ENCODE assay signal across 15 cellular contexts in genomic region chr1:3071507-3072177, GRCh38. TPM values are rescaled to one million over a fixed set of nuclear protein-coding genes. Genes with fewer than 3 reads are reported as not detected.
DNase-seq lines count a peak whose midpoint lies in the region; ATAC-seq and TF ChIP-seq lines count a peak whose summit lies in the region.
"Had no signal": no experiment of that assay in that cellular context is flagged by ENCODE, and none has a peak within 500 bp of the region (broad histone marks: within the 10 kb centered on the region; RNA-seq: fewer than 3 reads in every experiment).

No MANE protein-coding gene starts in this region.

- H3K79me1 ChIP-seq in neuronal stem cell (ENCODE audit: low read depth, low read length), result peaks cover 38% of the 10 kb centered on the region

- peak overlapping the region; percentile 37 to 92 (median 76) for H3K4me3 ChIP-seq in heart right ventricle
- H3K4me3 ChIP-seq in neuronal stem cell (ENCODE audit: low read length in 2 of 2), result no peak overlapping the region
- no peak overlapping the region for H3K4me3 ChIP-seq in vagina

- TF ChIP-seq POLR2A in vagina (IDR thresholded peaks at IDR 0.05), result no peak

- H4K8ac ChIP-seq in neuronal stem cell (ENCODE audit: low read depth, low read length), result peak overlapping the region; percentile 52

- peak overlapping the region; percentile 59 for H2BK5ac ChIP-seq in neuronal stem cell (ENCODE audit: low read length)

- peak overlapping the region; percentile 98 for H2BK120ac ChIP-seq in neuronal stem cell (ENCODE audit: low read depth, low read length)

- no peak for ATAC-seq in activated naive CD8-positive, alpha-beta T cell treated with anti-CD3 and anti-CD28 coated beads, Interleukin-2, amount 50 U/mL, for 24 hours
- peak in 3 of 8 donors; percentile 1 to 17 (median 12) for ATAC-seq in heart right ventricle
- no peak for ATAC-seq in HG03196 (IDR thresholded peaks at IDR 0.05; ENCODE audit: unreplicated experiment)
- no peak for ATAC-seq in HG02973 (IDR thresholded peaks at IDR 0.05; ENCODE audit: unreplicated experiment)
- ATAC-seq: stimulated activated naive B cell treated with anti-CD40 and anti-IgM and Interleukin-4, amounts not matched to agents 10 μg/mL and 1 μg/mL and 100 μg/mL, for 72 hours had no signal

- H3K27ac ChIP-seq in heart right ventricle (peak overlapping the region; percentile 76 to 95 (median 86)), neuronal stem cell (replicated peaks; ENCODE audit: low read length) (no peak overlapping the region), vagina (peak overlapping the region; percentile 42)

- H3K4me1 ChIP-seq in heart right ventricle, result peaks cover 2 to 81% (median 47%) of the 10 kb centered on the region in 9 donors
- peaks cover 0 to 39% of the 10 kb centered on the region in 2 donors for H3K4me1 ChIP-seq in neuronal stem cell (ENCODE audit: control insufficient read depth in 2 of 2, insufficient read depth in 1 of 2, low read depth in 1 of 2, low read length in 2 of 2)
- peaks cover 40% of the 10 kb centered on the region for H3K4me1 ChIP-seq in vagina

- intact Hi-C loops in heart right ventricle (cut with DNase I) (loop anchor here in 7 of 10 donors (2.0 to 10.0 kb wide), 8 partner anchors 53 to 213 kb away; no protein-coding TSS in a partner anchor), vagina (cut with DNase I) (loop anchor here (10.0 kb wide), 2 partner anchors 203 to 243 kb away; no protein-coding TSS in a partner anchor)

- peak overlapping the region; percentile 81 for H3K4me2 ChIP-seq in neuronal stem cell (ENCODE audit: insufficient read depth, low read length, poor library complexity, severe bottlenecking)

- in situ Hi-C loops in GM13976 (cut with MboI; ENCODE audit: low sequenced_read_pairs, unreplicated experiment), result no loop called here

- no peak overlapping the region for H3K9ac ChIP-seq in neuronal stem cell (ENCODE audit: low read depth, low read length, poor library complexity)

- H3K27me3 Mint-ChIP-seq in activated naive CD8-positive, alpha-beta T cell, result peaks cover 7% of the 10 kb centered on the region
- H3K27me3 Mint-ChIP-seq in activated naive CD8-positive, alpha-beta T cell treated with anti-CD3 and anti-CD28 coated beads, Interleukin-2, amount 50 U/mL, for 24 hours, result peaks cover 32% of the 10 kb centered on the region

- H3K9me3 ChIP-seq in heart right ventricle (no peaks in the 10 kb centered on the region), neuronal stem cell (replicated peaks in 1 of 2; ENCODE audit: control insufficient read depth in 2 of 2, insufficient read depth in 1 of 2, low read depth in 1 of 2, low read length in 2 of 2) (no peaks in the 10 kb centered on the region), vagina (no peaks in the 10 kb centered on the region)

- 30 to 50% methylated on average over 16 of the region's 16 CpGs for WGBS in heart right ventricle, 2 donors
- WGBS in neuronal stem cell (ENCODE audit: extremely low coverage in 2 of 2, insufficient read length in 2 of 2, insufficient replicate concordance in 1 of 2), 2 donors, result no CpG with 5 or more reads among the region's 16 CpGs

- H3K4ac ChIP-seq in neuronal stem cell (ENCODE audit: low read length), result no peak overlapping the region

- DNase-seq in activated naive CD8-positive, alpha-beta T cell treated with anti-CD3 and anti-CD28 coated beads, Interleukin-2, amount 50 U/mL, for 24 hours, result no peak
- DNase-seq in heart right ventricle (no peak), neuronal stem cell (ENCODE audit: low spot score) (no peak), vagina (ENCODE audit: extremely low spot score in 2 of 2) (no peak), GM13976 (ENCODE audit: low spot score) (no peak)
- DNase-seq: activated naive CD4-positive, alpha-beta T cell treated with Interleukin-2 at 50 U/mL for 16 hours; GDM1; NCI-H1105; stimulated activated naive B cell treated with anti-CD40 and anti-IgM and Interleukin-4, amounts not matched to agents 10 μg/mL and 1 μg/mL and 100 μg/mL, for 72 hours had no signal

- H3K14ac ChIP-seq in neuronal stem cell (ENCODE audit: low read length), result no peak overlapping the region

- H2AK5ac ChIP-seq in neuronal stem cell (ENCODE audit: low read depth, low read length), result peak overlapping the region; percentile 100

- peak overlapping the region; percentile 99 for H3K18ac ChIP-seq in neuronal stem cell (ENCODE audit: low read length)

- peak overlapping the region; percentile 98 for H3K23ac ChIP-seq in neuronal stem cell (ENCODE audit: low read depth, low read length, poor library complexity)

- H2AFZ ChIP-seq in neuronal stem cell (ENCODE audit: low read length), result no peak overlapping the region

- H2BK15ac ChIP-seq in neuronal stem cell (ENCODE audit: low read length), result peak overlapping the region; percentile 99

- H3K36me3 Mint-ChIP-seq in activated naive CD8-positive, alpha-beta T cell, result no peaks in the 10 kb centered on the region
- no peaks in the 10 kb centered on the region for H3K36me3 Mint-ChIP-seq in activated naive CD8-positive, alpha-beta T cell treated with anti-CD3 and anti-CD28 coated beads, Interleukin-2, amount 50 U/mL, for 24 hours (ENCODE audit: low read depth)
- H3K36me3 Mint-ChIP-seq: IgD-negative memory B cell; stimulated activated naive B cell treated with anti-CD40 and anti-IgM and Interleukin-4, amounts not matched to agents 10 μg/mL and 1 μg/mL and 100 μg/mL, for 72 hours had no signal

- peak overlapping the region; percentile 30 for H3K4me3 Mint-ChIP-seq in activated naive CD8-positive, alpha-beta T cell
- no peak overlapping the region for H3K4me3 Mint-ChIP-seq in activated naive CD8-positive, alpha-beta T cell treated with anti-CD3 and anti-CD28 coated beads, Interleukin-2, amount 50 U/mL, for 24 hours
- H3K4me3 Mint-ChIP-seq: IgD-negative memory B cell had no signal

- no peak overlapping the region for H4K91ac ChIP-seq in neuronal stem cell (ENCODE audit: low read depth, low read length, poor library complexity)

- no peak overlapping the region for H3K27ac Mint-ChIP-seq in activated naive CD8-positive, alpha-beta T cell
- no peak overlapping the region for H3K27ac Mint-ChIP-seq in activated naive CD8-positive, alpha-beta T cell treated with anti-CD3 and anti-CD28 coated beads, Interleukin-2, amount 50 U/mL, for 24 hours
- H3K27ac Mint-ChIP-seq: IgD-negative memory B cell; stimulated activated naive B cell treated with anti-CD40 and anti-IgM and Interleukin-4, amounts not matched to agents 10 μg/mL and 1 μg/mL and 100 μg/mL, for 72 hours had no signal

- H3K4me1 Mint-ChIP-seq in activated naive CD8-positive, alpha-beta T cell (ENCODE audit: low read depth), result peaks cover 2% of the 10 kb centered on the region
- peaks cover 2% of the 10 kb centered on the region for H3K4me1 Mint-ChIP-seq in activated naive CD8-positive, alpha-beta T cell treated with anti-CD3 and anti-CD28 coated beads, Interleukin-2, amount 50 U/mL, for 24 hours

- H3K27me3 ChIP-seq in heart right ventricle, result peaks cover 10 to 92% (median 63%) of the 10 kb centered on the region in 7 donors
- H3K27me3 ChIP-seq in neuronal stem cell (ENCODE audit: control insufficient read depth in 3 of 3, insufficient read depth in 3 of 3, low read depth in 1 of 3, low read length in 3 of 3), result peaks cover 35 to 91% (median 70%) of the 10 kb centered on the region in 3 experiments
- H3K27me3 ChIP-seq in vagina, result peaks cover 27% of the 10 kb centered on the region

- H2BK12ac ChIP-seq in neuronal stem cell (ENCODE audit: low read length), result peak overlapping the region; percentile 73

- H3K36me3 ChIP-seq in heart right ventricle (no peaks in the 10 kb centered on the region), neuronal stem cell (replicated peaks in 1 of 2; ENCODE audit: control insufficient read depth in 2 of 2, insufficient read depth in 2 of 2, low read length in 2 of 2) (no peaks in the 10 kb centered on the region), vagina (no peaks in the 10 kb centered on the region)

- H3K9me3 Mint-ChIP-seq in activated naive CD8-positive, alpha-beta T cell (ENCODE audit: low read depth), result no peaks in the 10 kb centered on the region
- H3K9me3 Mint-ChIP-seq in activated naive CD8-positive, alpha-beta T cell treated with anti-CD3 and anti-CD28 coated beads, Interleukin-2, amount 50 U/mL, for 24 hours, result no peaks in the 10 kb centered on the region
- H3K9me3 Mint-ChIP-seq: IgD-negative memory B cell; stimulated activated naive B cell treated with anti-CD40 and anti-IgM and Interleukin-4, amounts not matched to agents 10 μg/mL and 1 μg/mL and 100 μg/mL, for 72 hours had no signal

- TF ChIP-seq CTCF in heart right ventricle (IDR thresholded peaks at IDR 0.05) (no peak), vagina (IDR thresholded peaks at IDR 0.05) (no peak), GM13976 (IDR thresholded peaks at IDR 0.05; ENCODE audit: borderline replicate concordance, control extremely low read depth, extremely low read depth, insufficient read depth, missing control alignments) (no peak)

RNA-seq across cellular contexts. Expression of gene PRDM16, which starts 2.6 kb away (rescaled TPM):
- total RNA-seq in heart right ventricle (10 to 100 TPM; 11.7 to 25.9 (median 14.8) TPM), vagina (3.9 TPM)
- polyA plus RNA-seq in heart right ventricle, result 10 to 100 TPM in 1 of 2 donors, 1 to 10 TPM in 1; 4.1 to 16.8 TPM
- 7.9 TPM for polyA plus RNA-seq in neuronal stem cell (2013, experiment 1 of 2)
- 7.6 TPM for polyA plus RNA-seq in neuronal stem cell (2013, experiment 2 of 2)
- polyA plus RNA-seq: IgD-negative memory B cell had no signal

RNA-seq across cellular contexts. Expression of gene ACTRT2, which starts 50.4 kb away (rescaled TPM):
- total RNA-seq in heart right ventricle (not detected), vagina (not detected)
- polyA plus RNA-seq in heart right ventricle, result not detected
- polyA plus RNA-seq in neuronal stem cell (2013, experiment 1 of 2), result 0.29 TPM
- 0.29 TPM for polyA plus RNA-seq in neuronal stem cell (2013, experiment 2 of 2)
- total RNA-seq: A673, fibroblast of lung had no signal
- polyA plus RNA-seq: fibroblast of lung, IgD-negative memory B cell had no signal

Comparison
In these comparisons a context has a peak if more than half of its experiments do, and no peak if none do; other contexts are left out.
1. H3K4me3 ChIP-seq: peak in heart right ventricle (10 of 10); none in neuronal stem cell (0 of 2) and vagina (0 of 2).